Comparison of ENCODE assay signal across 8 cellular contexts in genomic region chr1:9181990-9182783, GRCh38. TPM values are rescaled to one million over a fixed set of nuclear protein-coding genes. Genes with fewer than 3 reads are reported as not detected.
A peak's percentile ranks its signal among the peaks of the same experiment; 100 is the strongest.
DNase-seq lines count a peak whose midpoint lies in the region; ATAC-seq and TF ChIP-seq lines count a peak whose summit lies in the region.

No MANE protein-coding gene starts in this region.

- peak overlapping the region; percentile 96 for H4K91ac ChIP-seq in mesenchymal stem cell (ENCODE audit: low read length)

- no peak for DNase-seq in CD14-positive monocyte (ENCODE audit: low spot score)
- DNase-seq in GM19238 (ENCODE audit: insufficient read length, low spot score) = peak; percentile 57
- DNase-seq in PC-9 = peak in 1 of 2 experiments; percentile 56
- DNase-seq in mesenchymal stem cell = peak; percentile 61
- no peak for DNase-seq in mesenteric fat pad (ENCODE audit: low spot score)

- 1% methylated on average over 83 of the region's 83 CpGs for WGBS in ectodermal cell, 2 experiments
- under 1% methylated on average over 70 of the region's 83 CpGs for WGBS in mesenchymal stem cell
- WGBS in urinary bladder = 2% methylated on average over 83 of the region's 83 CpGs

- H3K4me1 Mint-ChIP-seq in CD14-positive monocyte = peaks cover 31% of the 10 kb centered on the region

- H2BK120ac ChIP-seq in mesenchymal stem cell (ENCODE audit: low read depth, low read length) = peak overlapping the region; percentile 97

- H3K36me3 ChIP-seq in PC-9 (ENCODE audit: low read depth) (no peaks in the 10 kb centered on the region), ectodermal cell (ENCODE audit: control insufficient read depth, insufficient read depth, low read length) (no peaks in the 10 kb centered on the region), mesenchymal stem cell (ENCODE audit: control insufficient read depth in 1 of 2, insufficient read depth in 2 of 2, low read depth in 1 of 2, low read length in 2 of 2) (peaks cover 28 to 51% of the 10 kb centered on the region in 2 experiments), urinary bladder (ENCODE audit: insufficient read depth) (peaks cover 2% of the 10 kb centered on the region)

- H3K4me3 Mint-ChIP-seq in CD14-positive monocyte = peak overlapping the region; percentile 75 to 93

- H3K4me2 ChIP-seq in PC-9 (peak overlapping the region; percentile 74), mesenchymal stem cell (ENCODE audit: low read length, poor library complexity, severe bottlenecking) (peak overlapping the region; percentile 60)

- TF ChIP-seq CTCF in CD14-positive monocyte (IDR thresholded peaks at IDR 0.05) (no peak), PC-9 (conservative IDR thresholded peaks at IDR 0.05) (no peak)

- H3K14ac ChIP-seq in mesenchymal stem cell (ENCODE audit: low read length in 2 of 2) = peak overlapping the region; percentile 37 to 96

- peak overlapping the region; percentile 30 to 88 for H2BK12ac ChIP-seq in mesenchymal stem cell (ENCODE audit: low read length in 2 of 2)

- no peaks in the 10 kb centered on the region for H4K20me1 ChIP-seq in PC-9 (ENCODE audit: insufficient read depth)

- peaks cover 0 to 9% (median 0%) of the 10 kb centered on the region in 7 donors for H3K9me3 Mint-ChIP-seq in CD14-positive monocyte

- H4K8ac ChIP-seq in mesenchymal stem cell (ENCODE audit: low read length) = peak overlapping the region; percentile 94

- H3K9me2 ChIP-seq in PC-9 (ENCODE audit: insufficient read depth) = no peaks in the 10 kb centered on the region

- peak overlapping the region; percentile 87 for H2AK5ac ChIP-seq in mesenchymal stem cell (ENCODE audit: low read length, severe bottlenecking)

- H3K9me3 ChIP-seq in PC-9 (ENCODE audit: insufficient read depth, low read depth) = no peaks in the 10 kb centered on the region
- no peaks in the 10 kb centered on the region for H3K9me3 ChIP-seq in ectodermal cell (ENCODE audit: control insufficient read depth, low read length)
- no peaks in the 10 kb centered on the region for H3K9me3 ChIP-seq in mesenchymal stem cell (ENCODE audit: control insufficient read depth, low read length)

- H3K79me1 ChIP-seq in mesenchymal stem cell (replicated peaks; ENCODE audit: low read length, poor library complexity, severe bottlenecking) = peaks cover 17% of the 10 kb centered on the region

- H3K27me3 ChIP-seq in PC-9 (ENCODE audit: insufficient read depth, low read depth) = no peaks in the 10 kb centered on the region
- H3K27me3 ChIP-seq in ectodermal cell (ENCODE audit: control insufficient read depth, insufficient read depth, low read length, poor library complexity, severe bottlenecking) = peaks cover 28% of the 10 kb centered on the region
- no peaks in the 10 kb centered on the region for H3K27me3 ChIP-seq in mesenchymal stem cell (ENCODE audit: control insufficient read depth in 1 of 2, insufficient read depth in 1 of 2, low read length in 2 of 2)

- H3K4me3 ChIP-seq in PC-9 (peak overlapping the region; percentile 48; the same call in 1 of the 2 replicates), ectodermal cell (ENCODE audit: insufficient read depth, low read depth, low read length) (peak overlapping the region; percentile 60), mesenchymal stem cell (ENCODE audit: insufficient read depth in 1 of 2, low read depth in 1 of 2, low read length in 2 of 2) (peak overlapping the region; percentile 84 to 87), urinary bladder (ENCODE audit: low read depth, low read length) (peak overlapping the region; percentile 77)

- peak overlapping the region; percentile 96 for H2BK5ac ChIP-seq in mesenchymal stem cell (ENCODE audit: low read depth, low read length, poor library complexity, severe bottlenecking)

- H3K4ac ChIP-seq in mesenchymal stem cell (ENCODE audit: low read depth in 1 of 2, low read length in 2 of 2) = peak overlapping the region; percentile 94 to 99

- peak overlapping the region in 1 of 2 experiments; percentile 91 for H3K23ac ChIP-seq in mesenchymal stem cell (ENCODE audit: low read length in 2 of 2)

- no peak overlapping the region for H3K27ac ChIP-seq in PC-9
- no peak overlapping the region for H3K27ac ChIP-seq in ectodermal cell (ENCODE audit: insufficient read depth, low read depth, low read length, poor library complexity, severe bottlenecking)
- peak overlapping the region; percentile 93 for H3K27ac ChIP-seq in mesenchymal stem cell (ENCODE audit: low read length, poor library complexity, severe bottlenecking)
- H3K27ac ChIP-seq in urinary bladder (ENCODE audit: low read depth) = peak overlapping the region; percentile 38

- CTCF ChIA-PET in PC-9 (lab: Charles Lee) = no interaction called here

- H3K9ac ChIP-seq in mesenchymal stem cell (ENCODE audit: low read length) = peak overlapping the region; percentile 99

- intact Hi-C loops in CD14-positive monocyte (cut with micrococcal nuclease) (loop anchor here in 1 of 2 donors (5.0 kb wide), 1 partner anchor 45 kb away; no protein-coding TSS in a partner anchor), PC-9 (cut with micrococcal nuclease; ENCODE audit: unreplicated experiment) (loop anchor here (2.0 to 5.0 kb wide), 3 partner anchors 17 to 310 kb away; partner anchors contain the start of gene GPR157)

- ATAC-seq in HG03095 (IDR thresholded peaks at IDR 0.05; ENCODE audit: unreplicated experiment) = no peak

- no TSS peak for BruUV-seq in PC-9 (replicated peaks; lab: Mats Ljungman, UMichigan)

- peak overlapping the region; percentile 98 to 99 for H3K18ac ChIP-seq in mesenchymal stem cell (ENCODE audit: low read depth in 1 of 2, low read length in 2 of 2)

- peak overlapping the region; percentile 15 for H2BK15ac ChIP-seq in mesenchymal stem cell (ENCODE audit: low read depth, poor library complexity, severe bottlenecking)

- H3K4me1 ChIP-seq in PC-9 (replicated peaks; ENCODE audit: insufficient read depth) (peaks cover 16% of the 10 kb centered on the region), ectodermal cell (ENCODE audit: control insufficient read depth, insufficient read depth, low read length) (no peaks in the 10 kb centered on the region), mesenchymal stem cell (ENCODE audit: control insufficient read depth, insufficient read depth, low read depth, low read length) (peaks cover 36% of the 10 kb centered on the region), urinary bladder (ENCODE audit: insufficient read depth) (no peaks in the 10 kb centered on the region)

- H3K36me3 Mint-ChIP-seq in CD14-positive monocyte = no peaks in the 10 kb centered on the region

- no peaks in the 10 kb centered on the region for H3K79me2 ChIP-seq in PC-9 (ENCODE audit: low read depth)

- peaks cover 23 to 56% (median 44%) of the 10 kb centered on the region in 3 donors for H3K27me3 Mint-ChIP-seq in CD14-positive monocyte (ENCODE audit: low read depth in 3 of 3)

- H2AFZ ChIP-seq in PC-9 = peak overlapping the region; percentile 66
- peak overlapping the region; percentile 32 for H2AFZ ChIP-seq in mesenchymal stem cell (ENCODE audit: low read depth, low read length)

- POLR2A ChIA-PET in PC-9 (lab: Charles Lee; ENCODE audit: unreplicated experiment) = no interaction called here

- peak overlapping the region in 2 of 7 donors; percentile 52 to 81 for H3K27ac Mint-ChIP-seq in CD14-positive monocyte

- H3F3A ChIP-seq in PC-9 (ENCODE audit: insufficient read depth, low read depth) = 0 out of 2 replicates have a peak, but pooled peaks cover 3% of the 10 kb centered on the region

RNA-seq across cellular contexts. Expression of gene H6PD, which starts 52.4 kb away (rescaled TPM):
- polyA plus RNA-seq in CD14-positive monocyte (10 to 100 TPM in 1 of 2 donors, 1 to 10 TPM in 1; 8.6 to 15.9 TPM), urinary bladder (26.6 TPM)
- total RNA-seq in PC-9 (2021) (31.1 and 43.9 TPM in 2 replicates), urinary bladder (32.6 TPM), mesenteric fat pad (77.6 TPM)
- 12.4 TPM for polyA plus RNA-seq in ectodermal cell (2013, experiment 1 of 4)
- 15.5 TPM for polyA plus RNA-seq in ectodermal cell (2013, experiment 2 of 4)
- polyA plus RNA-seq in ectodermal cell (2013, experiment 3 of 4) = 10.8 TPM
- polyA plus RNA-seq in ectodermal cell (2013, experiment 4 of 4) = 13.6 TPM
- 30.1 TPM for polyA plus RNA-seq in mesenchymal stem cell (2013, experiment 1 of 2)
- 29.4 TPM for polyA plus RNA-seq in mesenchymal stem cell (2013, experiment 2 of 2)

RNA-seq across cellular contexts. Expression of gene GPR157, which starts 53.3 kb away (rescaled TPM):
- 1 to 10 TPM in 1 of 2 donors, under 1 TPM in 1; 0.56 to 1.1 TPM for polyA plus RNA-seq in CD14-positive monocyte
- 9.0 and 10.6 TPM in 2 replicates for total RNA-seq in PC-9 (2021)
- 4.0 TPM for polyA plus RNA-seq in ectodermal cell (2013, experiment 1 of 4)
- 3.7 TPM for polyA plus RNA-seq in ectodermal cell (2013, experiment 2 of 4)
- polyA plus RNA-seq in ectodermal cell (2013, experiment 3 of 4) = 2.5 TPM
- 3.9 TPM for polyA plus RNA-seq in ectodermal cell (2013, experiment 4 of 4)
- 2.7 TPM for polyA plus RNA-seq in mesenchymal stem cell (2013, experiment 1 of 2)
- 2.9 TPM for polyA plus RNA-seq in mesenchymal stem cell (2013, experiment 2 of 2)
- 53.5 TPM for total RNA-seq in urinary bladder
- polyA plus RNA-seq in urinary bladder = 2.7 TPM
- 15.5 TPM for total RNA-seq in mesenteric fat pad

Comparison
In these comparisons a context has a peak if more than half of its experiments do, and no peak if none do; other contexts are left out.
1. DNase-seq: peak in GM19238 (single experiment) and mesenchymal stem cell (single experiment); none in CD14-positive monocyte (single experiment) and mesenteric fat pad (single experiment).
2. H3K27ac ChIP-seq: peak in mesenchymal stem cell (single experiment) and urinary bladder (single experiment); none in PC-9 (single experiment) and ectodermal cell (single experiment).
3. Peak in every context shown above with its lines, with median percentiles within 50 percentile points of each other: H3K4me3 ChIP-seq.